Comparison of ENCODE assay signal across 1 cellular context in genomic region chr2:108423502-108424251, GRCh38.
TF ChIP-seq lines count a peak whose summit lies in the region.

No MANE protein-coding gene starts in this region.

TF ChIP-seq in HepG2, 621 proteins besides CTCF, POLR2A, EP300 and RAD21 (continued from another document and continues in another):
- TF ChIP-seq RARA (CRISPR knock-in tag; IDR thresholded peaks at IDR 0.05) (peak; percentile 73; the same call in 1 of the 2 replicates), ZNF317 (CRISPR knock-in tag; IDR thresholded peaks at IDR 0.05) (peak; percentile 90), FUBP1 (CRISPR knock-in tag; IDR thresholded peaks at IDR 0.05; ENCODE audit: borderline replicate concordance) (0 out of 2 replicates have a peak, but pooled peaks have one; percentile 65), TBX2 (CRISPR knock-in tag; IDR thresholded peaks at IDR 0.05; ENCODE audit: borderline replicate concordance) (peak; percentile 66; the same call in 1 of the 2 replicates), ZNF337 (CRISPR knock-in tag; IDR thresholded peaks at IDR 0.05; ENCODE audit: borderline replicate concordance, low read depth) (no peak; the same call in 1 of the 2 replicates), ZBTB44 (CRISPR knock-in tag; IDR thresholded peaks at IDR 0.05) (no peak), NONO (IDR thresholded peaks at IDR 0.05) (no peak), NONO (CRISPR knock-in tag; conservative IDR thresholded peaks at IDR 0.05) (peak; percentile 46; the same call in 1 of the 2 replicates), ZMAT5 (CRISPR knock-in tag; IDR thresholded peaks at IDR 0.05; ENCODE audit: borderline replicate concordance, low read depth) (no peak), PPARG (CRISPR knock-in tag; conservative IDR thresholded peaks at IDR 0.05) (peak; percentile 43; the same call in 1 of the 2 replicates), ZNF652 (CRISPR knock-in tag; IDR thresholded peaks at IDR 0.05; ENCODE audit: borderline replicate concordance, low read depth) (no peak), NCOR1 (IDR thresholded peaks at IDR 0.05; ENCODE audit: borderline replicate concordance, low read length) (peak; percentile 92; the same call in 1 of the 2 replicates), ZNF570 (CRISPR knock-in tag; IDR thresholded peaks at IDR 0.05; ENCODE audit: borderline replicate concordance) (no peak), ZSCAN9 (CRISPR knock-in tag; IDR thresholded peaks at IDR 0.05; ENCODE audit: borderline replicate concordance) (no peak), FOXK1 (CRISPR knock-in tag; IDR thresholded peaks at IDR 0.05; ENCODE audit: borderline replicate concordance, low read depth) (peak; percentile 69; the same call in 1 of the 2 replicates), PHF20 (CRISPR knock-in tag; IDR thresholded peaks at IDR 0.05) (no peak), BRD4 (CRISPR knock-in tag; IDR thresholded peaks at IDR 0.05) (no peak; the same call in 1 of the 2 replicates), MAFF (IDR thresholded peaks at IDR 0.05; ENCODE audit: low read depth, low read length) (no peak), FOSL2 (CRISPR knock-in tag; IDR thresholded peaks at IDR 0.05) (peak; percentile 90), HOMEZ (CRISPR knock-in tag; IDR thresholded peaks at IDR 0.05; ENCODE audit: low read depth) (peak; percentile 96), GATAD1 (CRISPR knock-in tag; IDR thresholded peaks at IDR 0.05) (peak; percentile 30; the same call in 1 of the 2 replicates), SAP130 (CRISPR knock-in tag; IDR thresholded peaks at IDR 0.05; ENCODE audit: low read depth) (peak; percentile 88), ZNF609 (CRISPR knock-in tag; IDR thresholded peaks at IDR 0.05; ENCODE audit: borderline replicate concordance) (0 out of 2 replicates have a peak, but pooled peaks have one; percentile 34), ZNF562 (CRISPR knock-in tag; IDR thresholded peaks at IDR 0.05; ENCODE audit: borderline replicate concordance) (no peak), FOXK2 (IDR thresholded peaks at IDR 0.05) (no peak), ZNF816 (CRISPR knock-in tag; IDR thresholded peaks at IDR 0.05; ENCODE audit: borderline replicate concordance) (no peak), CEBPG (CRISPR knock-in tag; IDR thresholded peaks at IDR 0.05) (peak; percentile 63), ERF (CRISPR knock-in tag; IDR thresholded peaks at IDR 0.05) (peak; percentile 62; the same call in 1 of the 2 replicates), SKI (IDR thresholded peaks at IDR 0.05; ENCODE audit: partially characterized antibody) (peak; percentile 73), ZNF225 (CRISPR knock-in tag; IDR thresholded peaks at IDR 0.05) (peak; percentile 54; the same call in 1 of the 2 replicates), THAP9 (CRISPR knock-in tag; IDR thresholded peaks at IDR 0.05; ENCODE audit: borderline replicate concordance) (peak; percentile 64; the same call in 1 of the 2 replicates), ZNF224 (CRISPR knock-in tag; IDR thresholded peaks at IDR 0.05) (no peak), ZNF354B (CRISPR knock-in tag; IDR thresholded peaks at IDR 0.05) (no peak), CREB1 (IDR thresholded peaks at IDR 0.05) (peak; percentile 48; the same call in 1 of the 2 replicates), CREB1 (CRISPR knock-in tag; IDR thresholded peaks at IDR 0.05) (peak; percentile 63), XBP1 (CRISPR knock-in tag; IDR thresholded peaks at IDR 0.05) (no peak), RXRA (CRISPR knock-in tag; IDR thresholded peaks at IDR 0.05) (peak; percentile 65; the same call in 1 of the 2 replicates), MBD4 (IDR thresholded peaks at IDR 0.05; ENCODE audit: borderline replicate concordance, low read length) (no peak)
- TF ChIP-seq, protein P1, sequence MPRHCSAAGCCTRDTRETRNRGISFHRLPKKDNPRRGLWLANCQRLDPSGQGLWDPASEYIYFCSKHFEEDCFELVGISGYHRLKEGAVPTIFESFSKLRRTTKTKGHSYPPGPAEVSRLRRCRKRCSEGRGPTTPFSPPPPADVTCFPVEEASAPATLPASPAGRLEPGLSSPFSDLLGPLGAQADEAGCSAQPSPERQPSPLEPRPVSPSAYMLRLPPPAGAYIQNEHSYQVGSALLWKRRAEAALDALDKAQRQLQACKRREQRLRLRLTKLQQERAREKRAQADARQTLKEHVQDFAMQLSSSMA (CRISPR knock-in tag; IDR thresholded peaks at IDR 0.05): no peak
- TF ChIP-seq, protein P2, sequence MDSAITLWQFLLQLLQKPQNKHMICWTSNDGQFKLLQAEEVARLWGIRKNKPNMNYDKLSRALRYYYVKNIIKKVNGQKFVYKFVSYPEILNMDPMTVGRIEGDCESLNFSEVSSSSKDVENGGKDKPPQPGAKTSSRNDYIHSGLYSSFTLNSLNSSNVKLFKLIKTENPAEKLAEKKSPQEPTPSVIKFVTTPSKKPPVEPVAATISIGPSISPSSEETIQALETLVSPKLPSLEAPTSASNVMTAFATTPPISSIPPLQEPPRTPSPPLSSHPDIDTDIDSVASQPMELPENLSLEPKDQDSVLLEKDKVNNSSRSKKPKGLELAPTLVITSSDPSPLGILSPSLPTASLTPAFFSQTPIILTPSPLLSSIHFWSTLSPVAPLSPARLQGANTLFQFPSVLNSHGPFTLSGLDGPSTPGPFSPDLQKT (CRISPR knock-in tag; IDR thresholded peaks at IDR 0.05; ENCODE audit: borderline replicate concordance): no peak
- TF ChIP-seq, protein P3, sequence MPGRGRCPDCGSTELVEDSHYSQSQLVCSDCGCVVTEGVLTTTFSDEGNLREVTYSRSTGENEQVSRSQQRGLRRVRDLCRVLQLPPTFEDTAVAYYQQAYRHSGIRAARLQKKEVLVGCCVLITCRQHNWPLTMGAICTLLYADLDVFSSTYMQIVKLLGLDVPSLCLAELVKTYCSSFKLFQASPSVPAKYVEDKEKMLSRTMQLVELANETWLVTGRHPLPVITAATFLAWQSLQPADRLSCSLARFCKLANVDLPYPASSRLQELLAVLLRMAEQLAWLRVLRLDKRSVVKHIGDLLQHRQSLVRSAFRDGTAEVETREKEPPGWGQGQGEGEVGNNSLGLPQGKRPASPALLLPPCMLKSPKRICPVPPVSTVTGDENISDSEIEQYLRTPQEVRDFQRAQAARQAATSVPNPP (CRISPR knock-in tag; IDR thresholded peaks at IDR 0.05): no peak
- TF ChIP-seq, protein P4, sequence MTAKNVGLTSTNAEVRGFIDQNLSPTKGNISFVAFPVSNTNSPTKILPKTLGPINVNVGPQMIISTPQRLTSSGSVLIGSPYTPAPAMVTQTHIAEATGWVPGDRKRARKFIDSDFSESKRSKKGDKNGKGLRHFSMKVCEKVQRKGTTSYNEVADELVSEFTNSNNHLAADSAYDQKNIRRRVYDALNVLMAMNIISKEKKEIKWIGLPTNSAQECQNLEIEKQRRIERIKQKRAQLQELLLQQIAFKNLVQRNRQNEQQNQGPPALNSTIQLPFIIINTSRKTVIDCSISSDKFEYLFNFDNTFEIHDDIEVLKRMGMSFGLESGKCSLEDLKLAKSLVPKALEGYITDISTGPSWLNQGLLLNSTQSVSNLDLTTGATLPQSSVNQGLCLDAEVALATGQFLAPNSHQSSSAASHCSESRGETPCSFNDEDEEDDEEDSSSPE (CRISPR knock-in tag; IDR thresholded peaks at IDR 0.05): 0 out of 2 replicates have a peak, but pooled peaks have one; percentile 21
- TF ChIP-seq, protein P5, sequence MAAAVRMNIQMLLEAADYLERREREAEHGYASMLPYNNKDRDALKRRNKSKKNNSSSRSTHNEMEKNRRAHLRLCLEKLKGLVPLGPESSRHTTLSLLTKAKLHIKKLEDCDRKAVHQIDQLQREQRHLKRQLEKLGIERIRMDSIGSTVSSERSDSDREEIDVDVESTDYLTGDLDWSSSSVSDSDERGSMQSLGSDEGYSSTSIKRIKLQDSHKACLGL (CRISPR knock-in tag; IDR thresholded peaks at IDR 0.05): no peak
